8 cellular contexts compared by ENCODE assay signal in the genomic region with DNA sequence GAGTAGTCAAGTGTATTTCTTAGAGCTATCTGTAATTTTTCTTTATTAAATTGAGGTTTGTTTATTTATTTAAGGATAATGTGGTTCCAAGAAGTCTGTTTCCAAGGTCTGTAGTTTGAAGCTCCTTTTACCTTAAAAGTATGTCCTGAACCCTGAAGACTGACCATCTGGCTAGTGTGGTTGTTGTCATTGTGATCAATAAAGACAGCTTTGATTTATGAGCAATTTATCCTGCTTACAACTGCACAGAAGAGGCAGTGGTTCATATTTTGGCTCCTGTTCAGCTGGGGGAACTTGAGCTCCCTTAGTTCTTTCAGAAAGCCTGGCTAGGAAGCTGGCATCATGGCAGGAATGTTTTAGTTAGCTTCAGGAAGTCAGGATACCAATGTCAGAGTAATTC.
DNase-seq lines count a peak whose midpoint lies in the region; ATAC-seq and TF ChIP-seq lines count a peak whose summit lies in the region.

No MANE protein-coding gene starts in this region.

- peaks cover 40% of the 10 kb centered on the region for H3K36me3 Mint-ChIP-seq in nephron progenitor cell (ENCODE audit: low read depth)

- ATAC-seq in Panc1: no peak
- no peak for ATAC-seq in GM19455 (IDR thresholded peaks at IDR 0.05; ENCODE audit: unreplicated experiment)
- ATAC-seq in GM19395 (IDR thresholded peaks at IDR 0.05; ENCODE audit: unreplicated experiment): no peak

- H3K9me3 ChIP-seq in HEK293 (ENCODE audit: control insufficient read depth, insufficient read depth, low read depth, low read length): no peaks in the 10 kb centered on the region
- peaks cover 13% of the 10 kb centered on the region; the same call in 1 of the 2 replicates for H3K9me3 ChIP-seq in Panc1 (ENCODE audit: control insufficient read depth, insufficient read depth, low read depth, low read length)

- in situ Hi-C loops in Panc1 (cut with HindIII; ENCODE audit: low pct_unique_long_range_greater_than_20kb, low sequenced_read_pairs): no loop called here

- no peak for TF ChIP-seq CTCF in HEK293 (tag by site-specific recombination; IDR thresholded peaks at IDR 0.05)
- no peak for TF ChIP-seq CTCF in Panc1 (IDR thresholded peaks at IDR 0.05)
- TF ChIP-seq CTCF in fibroblast of pulmonary artery (IDR thresholded peaks at IDR 0.05; ENCODE audit: low read length, missing control alignments): no peak
- TF ChIP-seq CTCF in nephron progenitor cell (IDR thresholded peaks at IDR 0.05): no peak

- H3K4me3 ChIP-seq in HEK293 (ENCODE audit: low read depth, low read length): no peak overlapping the region
- H3K4me3 ChIP-seq in Panc1 (ENCODE audit: low read depth in 2 of 2, low read length in 2 of 2): no peak overlapping the region
- H3K4me3 ChIP-seq in fibroblast of pulmonary artery (replicated peaks; ENCODE audit: low read depth, low read length): no peak overlapping the region

- peaks cover 23% of the 10 kb centered on the region for H3K4me1 Mint-ChIP-seq in nephron progenitor cell

- CTCF ChIA-PET in HEK293 (lab: Yijun Ruan, JAX): interaction anchor here (0.9 to 1.6 kb wide), 2 partner anchors 8 to 92 kb away, joined by 3 to 5 read pairs; no protein-coding TSS in a partner anchor
- CTCF ChIA-PET in Panc1 (lab: Charles Lee): no interaction called here

- H3K27me3 Mint-ChIP-seq in nephron progenitor cell (ENCODE audit: low read depth, poor library complexity): no peaks in the 10 kb centered on the region

- no peaks in the 10 kb centered on the region for H3K27me3 ChIP-seq in Panc1 (ENCODE audit: control insufficient read depth, insufficient read depth, low read length)

- H3K36me3 ChIP-seq in HEK293 (ENCODE audit: control insufficient read depth in 2 of 2, insufficient read depth in 1 of 2, low read length in 2 of 2) (no peaks in the 10 kb centered on the region), Panc1 (ENCODE audit: control insufficient read depth, insufficient read depth, low read length) (no peaks in the 10 kb centered on the region)

- peaks cover 17% of the 10 kb centered on the region for H3K4me1 ChIP-seq in HEK293 (ENCODE audit: control insufficient read depth, insufficient read depth, low read length)
- peaks cover 18% of the 10 kb centered on the region for H3K4me1 ChIP-seq in Panc1 (ENCODE audit: control insufficient read depth, insufficient read depth, low read length)

- H3K9me3 Mint-ChIP-seq in nephron progenitor cell: peaks cover 28% of the 10 kb centered on the region

- H3K27ac ChIP-seq in HEK293 (ENCODE audit: extremely low read depth, low read depth, low read length) (no peak overlapping the region), Panc1 (ENCODE audit: low read length) (no peak overlapping the region)

- H3K4me3 Mint-ChIP-seq in nephron progenitor cell: no peak overlapping the region

- intact Hi-C loops in Panc1 (cut with micrococcal nuclease; ENCODE audit: unreplicated experiment): no loop called here

- H3K27ac Mint-ChIP-seq in nephron progenitor cell: no peak overlapping the region

- DNase-seq in Panc1 (ENCODE audit: low read depth, low spot score): peak; percentile 17
- DNase-seq in fibroblast of pulmonary artery (ENCODE audit: low read depth): peak; percentile 63
- peak; percentile 35 for DNase-seq in smooth muscle cell of the brain vasculature (ENCODE audit: low read depth, low spot score)
- DNase-seq in OCI-M2 (lab: John Stamatoyannopoulos, UW; ENCODE audit: unreplicated experiment): no peak
- DNase-seq in nephron progenitor cell: no peak

- POLR2A ChIA-PET in HEK293 (lab: Yijun Ruan, JAX) (interaction anchor here (0.9 to 1.2 kb wide), 2 partner anchors 12 to 119 kb away, joined by 3 to 4 read pairs; a partner anchor contains a TSS), Panc1 (lab: Charles Lee) (no interaction called here)

- BruUV-seq in Panc1 (replicated peaks; lab: Mats Ljungman, UMichigan): no TSS peak

TF ChIP-seq in HEK293, 187 proteins besides CTCF, POLR2A, EP300 and RAD21 (continues in another document):
- TF ChIP-seq, protein P1, sequence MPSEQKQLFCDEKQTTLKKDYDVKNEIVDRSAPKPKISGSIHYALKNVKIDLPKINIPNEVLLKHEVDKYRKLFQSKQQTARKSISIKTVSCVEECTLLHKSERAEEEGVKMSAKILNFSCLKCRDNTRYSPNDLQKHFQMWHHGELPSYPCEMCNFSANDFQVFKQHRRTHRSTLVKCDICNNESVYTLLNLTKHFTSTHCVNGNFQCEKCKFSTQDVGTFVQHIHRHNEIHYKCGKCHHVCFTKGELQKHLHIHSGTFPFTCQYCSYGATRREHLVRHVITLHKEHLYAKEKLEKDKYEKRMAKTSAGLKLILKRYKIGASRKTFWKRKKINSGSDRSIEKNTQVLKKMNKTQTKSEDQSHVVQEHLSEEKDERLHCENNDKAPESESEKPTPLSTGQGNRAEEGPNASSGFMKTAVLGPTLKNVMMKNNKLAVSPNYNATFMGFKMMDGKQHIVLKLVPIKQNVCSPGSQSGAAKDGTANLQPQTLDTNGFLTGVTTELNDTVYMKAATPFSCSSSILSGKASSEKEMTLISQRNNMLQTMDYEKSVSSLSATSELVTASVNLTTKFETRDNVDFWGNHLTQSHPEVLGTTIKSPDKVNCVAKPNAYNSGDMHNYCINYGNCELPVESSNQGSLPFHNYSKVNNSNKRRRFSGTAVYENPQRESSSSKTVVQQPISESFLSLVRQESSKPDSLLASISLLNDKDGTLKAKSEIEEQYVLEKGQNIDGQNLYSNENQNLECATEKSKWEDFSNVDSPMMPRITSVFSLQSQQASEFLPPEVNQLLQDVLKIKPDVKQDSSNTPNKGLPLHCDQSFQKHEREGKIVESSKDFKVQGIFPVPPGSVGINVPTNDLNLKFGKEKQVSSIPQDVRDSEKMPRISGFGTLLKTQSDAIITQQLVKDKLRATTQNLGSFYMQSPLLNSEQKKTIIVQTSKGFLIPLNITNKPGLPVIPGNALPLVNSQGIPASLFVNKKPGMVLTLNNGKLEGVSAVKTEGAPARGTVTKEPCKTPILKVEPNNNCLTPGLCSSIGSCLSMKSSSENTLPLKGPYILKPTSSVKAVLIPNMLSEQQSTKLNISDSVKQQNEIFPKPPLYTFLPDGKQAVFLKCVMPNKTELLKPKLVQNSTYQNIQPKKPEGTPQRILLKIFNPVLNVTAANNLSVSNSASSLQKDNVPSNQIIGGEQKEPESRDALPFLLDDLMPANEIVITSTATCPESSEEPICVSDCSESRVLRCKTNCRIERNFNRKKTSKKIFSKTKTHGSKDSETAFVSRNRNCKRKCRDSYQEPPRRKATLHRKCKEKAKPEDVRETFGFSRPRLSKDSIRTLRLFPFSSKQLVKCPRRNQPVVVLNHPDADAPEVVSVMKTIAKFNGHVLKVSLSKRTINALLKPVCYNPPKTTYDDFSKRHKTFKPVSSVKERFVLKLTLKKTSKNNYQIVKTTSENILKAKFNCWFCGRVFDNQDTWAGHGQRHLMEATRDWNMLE (tag by site-specific recombination; conservative IDR thresholded peaks at IDR 0.05; ENCODE audit: low read depth): no peak
- no peak for TF ChIP-seq KLF1 (tag by site-specific recombination; IDR thresholded peaks at IDR 0.05)
- no peak for TF ChIP-seq MYNN (tag by site-specific recombination; IDR thresholded peaks at IDR 0.05; ENCODE audit: borderline replicate concordance)
- TF ChIP-seq ZNF501 (tag by site-specific recombination; IDR thresholded peaks at IDR 0.05): peak; percentile 34; the same call in 1 of the 2 replicates
- TF ChIP-seq, protein P2, sequence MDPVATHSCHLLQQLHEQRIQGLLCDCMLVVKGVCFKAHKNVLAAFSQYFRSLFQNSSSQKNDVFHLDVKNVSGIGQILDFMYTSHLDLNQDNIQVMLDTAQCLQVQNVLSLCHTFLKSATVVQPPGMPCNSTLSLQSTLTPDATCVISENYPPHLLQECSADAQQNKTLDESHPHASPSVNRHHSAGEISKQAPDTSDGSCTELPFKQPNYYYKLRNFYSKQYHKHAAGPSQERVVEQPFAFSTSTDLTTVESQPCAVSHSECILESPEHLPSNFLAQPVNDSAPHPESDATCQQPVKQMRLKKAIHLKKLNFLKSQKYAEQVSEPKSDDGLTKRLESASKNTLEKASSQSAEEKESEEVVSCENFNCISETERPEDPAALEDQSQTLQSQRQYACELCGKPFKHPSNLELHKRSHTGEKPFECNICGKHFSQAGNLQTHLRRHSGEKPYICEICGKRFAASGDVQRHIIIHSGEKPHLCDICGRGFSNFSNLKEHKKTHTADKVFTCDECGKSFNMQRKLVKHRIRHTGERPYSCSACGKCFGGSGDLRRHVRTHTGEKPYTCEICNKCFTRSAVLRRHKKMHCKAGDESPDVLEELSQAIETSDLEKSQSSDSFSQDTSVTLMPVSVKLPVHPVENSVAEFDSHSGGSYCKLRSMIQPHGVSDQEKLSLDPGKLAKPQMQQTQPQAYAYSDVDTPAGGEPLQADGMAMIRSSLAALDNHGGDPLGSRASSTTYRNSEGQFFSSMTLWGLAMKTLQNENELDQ (tag by site-specific recombination; IDR thresholded peaks at IDR 0.05; ENCODE audit: low read depth): no peak
- TF ChIP-seq ZBTB48 (tag by site-specific recombination; IDR thresholded peaks at IDR 0.05): no peak
- TF ChIP-seq SP7 (tag by site-specific recombination; IDR thresholded peaks at IDR 0.05): peak; percentile 60; the same call in 1 of the 2 replicates
- TF ChIP-seq ZXDB (tag by site-specific recombination; IDR thresholded peaks at IDR 0.05): peak; percentile 63
- peak; percentile 22; the same call in 1 of the 2 replicates for TF ChIP-seq GFI1B (tag by site-specific recombination; IDR thresholded peaks at IDR 0.05)
- no peak for TF ChIP-seq YY2 (tag by site-specific recombination; IDR thresholded peaks at IDR 0.05)
- TF ChIP-seq, protein P3, sequence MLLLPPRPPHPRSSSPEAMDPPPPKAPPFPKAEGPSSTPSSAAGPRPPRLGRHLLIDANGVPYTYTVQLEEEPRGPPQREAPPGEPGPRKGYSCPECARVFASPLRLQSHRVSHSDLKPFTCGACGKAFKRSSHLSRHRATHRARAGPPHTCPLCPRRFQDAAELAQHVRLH (tag by site-specific recombination; IDR thresholded peaks at IDR 0.05): no peak
- TF ChIP-seq ZIC2 (tag by site-specific recombination; IDR thresholded peaks at IDR 0.05): no peak
- TF ChIP-seq ZNF239 (tag by site-specific recombination; IDR thresholded peaks at IDR 0.05): no peak
- no peak for TF ChIP-seq TRIM28 (IDR thresholded peaks at IDR 0.05; ENCODE audit: borderline replicate concordance, low read length)
- no peak for TF ChIP-seq ZNF157 (tag by site-specific recombination; IDR thresholded peaks at IDR 0.05)
- no peak for TF ChIP-seq ZNF426 (tag by site-specific recombination; IDR thresholded peaks at IDR 0.05)
- TF ChIP-seq ZNF19 (tag by site-specific recombination; IDR thresholded peaks at IDR 0.05; ENCODE audit: low read depth): no peak
- TF ChIP-seq MEIS1 (CRISPR knock-in tag; IDR thresholded peaks at IDR 0.05; ENCODE audit: borderline replicate concordance): peak; percentile 89
- no peak for TF ChIP-seq ZNF544 (tag by site-specific recombination; IDR thresholded peaks at IDR 0.05)
- TF ChIP-seq BCL11B (tag by site-specific recombination; IDR thresholded peaks at IDR 0.05; ENCODE audit: low read depth): no peak
- no peak for TF ChIP-seq WT1 (tag by site-specific recombination; IDR thresholded peaks at IDR 0.05)

Comparison
In these comparisons a context has a peak if more than half of its experiments do, and no peak if none do; other contexts are left out.
1. DNase-seq: peak in Panc1 (single experiment), fibroblast of pulmonary artery (single experiment) and smooth muscle cell of the brain vasculature (single experiment); none in OCI-M2 (single experiment) and nephron progenitor cell (single experiment).